ENCODE assay signal across 14 cellular contexts in genomic region chr22:19169002-19169946, GRCh38. TPM values are rescaled to one million over a fixed set of nuclear protein-coding genes. Genes with fewer than 3 reads are reported as not detected.
A peak's percentile ranks its signal among the peaks of the same experiment; 100 is the strongest.
DNase-seq lines count a peak whose midpoint lies in the region; ATAC-seq and TF ChIP-seq lines count a peak whose summit lies in the region.
"Had no signal": no experiment of that assay in that cellular context is flagged by ENCODE, and none has a peak within 500 bp of the region (broad histone marks: within the 10 kb centered on the region; RNA-seq: fewer than 3 reads in every experiment).

No MANE protein-coding gene starts in this region.

- H3K23ac ChIP-seq in mesendoderm (ENCODE audit: low read length), result no peak overlapping the region

- H2BK120ac ChIP-seq in mesendoderm (ENCODE audit: low read depth, low read length), result no peak overlapping the region

- no peak overlapping the region for H3K27ac ChIP-seq in right cardiac atrium (ENCODE audit: low read length)
- no peak overlapping the region for H3K27ac ChIP-seq in mesendoderm (ENCODE audit: low read depth, low read length)
- no peak overlapping the region for H3K27ac ChIP-seq in caudate nucleus (ENCODE audit: low read depth, low read length)
- H3K27ac ChIP-seq: KMS-11, neutrophil had no signal

- no peak overlapping the region for H2AK5ac ChIP-seq in mesendoderm (ENCODE audit: low read length)

- no peaks in the 10 kb centered on the region for H3K27me3 ChIP-seq in right cardiac atrium (ENCODE audit: control insufficient read depth, insufficient read depth)
- H3K27me3 ChIP-seq in mesendoderm (ENCODE audit: insufficient read depth, low read length, poor library complexity), result peaks cover 17% of the 10 kb centered on the region

- H3K4me2 ChIP-seq in mesendoderm (ENCODE audit: low read length), result peak overlapping the region; percentile 8

- no peaks in the 10 kb centered on the region for H3K36me3 ChIP-seq in mesendoderm (ENCODE audit: control insufficient read depth, insufficient read depth, low read length)
- H3K36me3 ChIP-seq: neutrophil had no signal

- H3K79me2 ChIP-seq in mesendoderm (ENCODE audit: control insufficient read depth, insufficient read depth, low read length), result peaks cover 18% of the 10 kb centered on the region

- no peak overlapping the region for H3K4ac ChIP-seq in mesendoderm (ENCODE audit: low read depth, low read length)

- WGBS in right cardiac atrium, result 6% methylated on average over 58 of the region's 58 CpGs
- no CpG with 5 or more reads among the region's 58 CpGs for WGBS in mesendoderm (ENCODE audit: extremely low coverage, insufficient coverage, low lambda C conversion rate)

- ATAC-seq in right cardiac atrium (no peak), left cardiac atrium (no peak), HG02885 (IDR thresholded peaks at IDR 0.05; ENCODE audit: poor library complexity, unreplicated experiment) (no peak)

- H3K9me3 ChIP-seq in right cardiac atrium (ENCODE audit: control insufficient read depth, low read length), result no peaks in the 10 kb centered on the region
- H3K9me3 ChIP-seq: neutrophil had no signal

- DNase-seq in right cardiac atrium (no peak), left cardiac atrium (no peak), astrocyte of the spinal cord (ENCODE audit: low read depth, low spot score) (no peak), mesendoderm (peak; percentile 51), NCI-H146 (lab: John Stamatoyannopoulos, UW) (no peak), caudate nucleus (lab: John Stamatoyannopoulos, UW) (no peak), GM13977 (ENCODE audit: low spot score) (no peak)
- DNase-seq: cerebellar nuclear complex, SW 1271 had no signal

- H3K9ac ChIP-seq in mesendoderm (ENCODE audit: low read length), result no peak overlapping the region
- H3K9ac ChIP-seq: KMS-11 had no signal

- in situ Hi-C loops in astrocyte of the spinal cord (cut with HindIII; ENCODE audit: low sequenced_read_pairs), result no loop called here
- in situ Hi-C loops in GM13977 (cut with MboI; ENCODE audit: low pct_unique_long_range_greater_than_20kb, low sequenced_read_pairs, unreplicated experiment), result no loop called here

- H4K5ac ChIP-seq in mesendoderm (ENCODE audit: low read length), result no peak overlapping the region

- H3K56ac ChIP-seq in mesendoderm (ENCODE audit: low read length), result peak overlapping the region; percentile 65

- no peak overlapping the region for H2BK15ac ChIP-seq in mesendoderm (replicated peaks; ENCODE audit: low read depth)

- H4K8ac ChIP-seq in mesendoderm (ENCODE audit: low read depth, low read length), result no peak overlapping the region

- peaks cover 9% of the 10 kb centered on the region for H3K4me1 ChIP-seq in right cardiac atrium (ENCODE audit: control insufficient read depth, insufficient read depth, low read length)
- H3K4me1 ChIP-seq in mesendoderm (ENCODE audit: control insufficient read depth, low read depth, low read length), result peaks cover 8% of the 10 kb centered on the region

- H3K4me3 ChIP-seq in right cardiac atrium (ENCODE audit: low read length), result peak overlapping the region; percentile 24
- peak overlapping the region; percentile 29 for H3K4me3 ChIP-seq in astrocyte of the spinal cord (ENCODE audit: low read depth, low read length)
- no peak overlapping the region for H3K4me3 ChIP-seq in mesendoderm (ENCODE audit: low read length)

- intact Hi-C loops in right cardiac atrium (cut with DNase I) (no loop called here), left cardiac atrium (cut with DNase I) (no loop called here)

- TF ChIP-seq CTCF in astrocyte of the spinal cord (IDR thresholded peaks at IDR 0.05; ENCODE audit: low read depth, low read length) (no peak), GM13977 (IDR thresholded peaks at IDR 0.05; ENCODE audit: extremely low read depth, insufficient read depth, missing control alignments) (no peak)

- H3K18ac ChIP-seq in mesendoderm (ENCODE audit: low read length), result no peak overlapping the region

- no peak overlapping the region for H2BK5ac ChIP-seq in mesendoderm (ENCODE audit: low read length)

- peaks cover 15% of the 10 kb centered on the region for H3K79me1 ChIP-seq in mesendoderm (ENCODE audit: low read length)

RNA-seq across cellular contexts. Expression of gene SLC25A1, which starts 9.3 kb away (rescaled TPM):
- total RNA-seq in right cardiac atrium (10 to 100 TPM; 11.2 to 25.2 (median 18.6) TPM), left cardiac atrium (10 to 100 TPM; 39.0 to 48.2 TPM)
- polyA plus RNA-seq in right cardiac atrium, result 26.5 TPM
- polyA plus RNA-seq in mesendoderm (2013, experiment 1 of 2), result 77.7 TPM
- 80.7 TPM for polyA plus RNA-seq in mesendoderm (2013, experiment 2 of 2)

RNA-seq across cellular contexts. Expression of gene GSC2, which starts 19.2 kb away (rescaled TPM):
- total RNA-seq in right cardiac atrium, result not detected
- not detected for polyA plus RNA-seq in right cardiac atrium
- not detected for total RNA-seq in left cardiac atrium
- 0.04 TPM for polyA plus RNA-seq in mesendoderm (2013, experiment 1 of 2)
- polyA plus RNA-seq in mesendoderm (2013, experiment 2 of 2), result 0.06 TPM
- total RNA-seq: Daoy had no signal
- polyA plus RNA-seq: thymus had no signal

RNA-seq across cellular contexts. Expression of gene ESS2, which starts 24.8 kb away (rescaled TPM):
- total RNA-seq in right cardiac atrium (10 to 100 TPM in 3 of 4 donors, 1 to 10 TPM in 1; 9.3 to 11.1 (median 10.4) TPM), left cardiac atrium (10 to 100 TPM in 1 of 2 donors, 1 to 10 TPM in 1; 9.8 to 10.1 TPM)
- 11.2 TPM for polyA plus RNA-seq in right cardiac atrium
- 10.7 TPM for polyA plus RNA-seq in mesendoderm (2013, experiment 1 of 2)
- 10.3 TPM for polyA plus RNA-seq in mesendoderm (2013, experiment 2 of 2)

RNA-seq across cellular contexts. Expression of gene TSSK2, which starts 38.2 kb away (rescaled TPM):
- total RNA-seq in right cardiac atrium (not detected), left cardiac atrium (not detected)
- 0.09 TPM for polyA plus RNA-seq in right cardiac atrium
- polyA plus RNA-seq in mesendoderm (2013, experiment 1 of 2), result not detected
- not detected for polyA plus RNA-seq in mesendoderm (2013, experiment 2 of 2)
- total RNA-seq: Daoy had no signal

RNA-seq across cellular contexts. Expression of gene DGCR2, which starts 47.1 kb away (rescaled TPM):
- 10 to 100 TPM; 28.9 to 38.8 (median 35.4) TPM for total RNA-seq in right cardiac atrium
- 34.9 TPM for polyA plus RNA-seq in right cardiac atrium
- total RNA-seq in left cardiac atrium, result 10 to 100 TPM; 30.4 to 31.4 TPM
- 33.9 TPM for polyA plus RNA-seq in mesendoderm (2013, experiment 1 of 2)
- 32.7 TPM for polyA plus RNA-seq in mesendoderm (2013, experiment 2 of 2)
